25 cellular contexts compared by ENCODE assay signal in the genomic region with DNA sequence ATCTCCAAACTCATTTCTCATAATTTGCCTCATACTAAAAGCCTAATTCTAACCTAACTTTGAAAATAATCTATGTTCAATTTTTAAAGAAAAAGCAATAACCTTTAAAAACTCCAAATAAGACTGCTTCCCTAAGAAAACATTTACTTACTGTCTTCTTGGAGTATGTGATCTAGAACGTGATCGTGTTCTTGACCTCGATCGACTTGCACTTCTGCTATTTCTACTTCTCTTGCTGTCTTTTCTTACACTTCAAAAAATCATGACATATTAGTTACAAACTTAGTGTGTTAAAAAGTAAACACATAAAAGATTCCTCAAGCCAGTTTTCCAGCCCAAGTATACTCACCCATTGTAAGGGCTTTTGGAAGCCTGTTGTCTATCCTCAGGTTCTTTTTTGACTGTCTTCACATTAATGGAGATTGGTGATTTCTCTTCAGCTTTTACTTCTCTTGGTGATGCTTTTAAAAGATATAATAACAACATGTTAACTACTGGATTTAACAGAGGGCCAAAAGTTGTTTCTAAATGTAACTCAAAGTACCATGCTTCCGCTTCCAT. TPM values are rescaled to one million over a fixed set of nuclear protein-coding genes. Genes with fewer than 3 reads are reported as not detected.
A peak's percentile ranks its signal among the peaks of the same experiment; 100 is the strongest.
DNase-seq lines count a peak whose midpoint lies in the region; ATAC-seq and TF ChIP-seq lines count a peak whose summit lies in the region.
"Had no signal": no experiment of that assay in that cellular context is flagged by ENCODE, and none has a peak within 500 bp of the region (broad histone marks: within the 10 kb centered on the region; RNA-seq: fewer than 3 reads in every experiment).

No MANE protein-coding gene starts in this region.

- intact Hi-C loops in Calu3 (cut with micrococcal nuclease; ENCODE audit: unreplicated experiment), result no loop called here

- no peak for ATAC-seq in activated CD8-positive, alpha-beta memory T cell treated with anti-CD3 and anti-CD28 coated beads, Interleukin-2, amount 10 ng/mL, durations not matched to agents 7 days and 5 days
- no peak for ATAC-seq in activated CD8-positive, alpha-beta T cell treated with anti-CD3 and anti-CD28 coated beads, Interleukin-2, amount 10 ng/mL, durations not matched to agents 7 days and 5 days
- ATAC-seq in GM19351 (IDR thresholded peaks at IDR 0.05; ENCODE audit: unreplicated experiment), result no peak
- ATAC-seq: left cardiac atrium, SK-N-SH treated with all-trans-retinoic acid at 6 μM for 48 hours had no signal

- H3K27ac ChIP-seq in RWPE1, result no peak overlapping the region
- H3K27ac ChIP-seq: brain microvascular endothelial cell, esophagus muscularis mucosa, testis, uterus had no signal

- POLR2A ChIA-PET in activated CD8-positive, alpha-beta T cell treated with anti-CD3 and anti-CD28 coated beads, Interleukin-2, amount 10 ng/mL, durations not matched to agents 7 days and 5 days (lab: Charles Lee), result interaction anchor here (0.7 to 6.1 kb wide), 3 partner anchors 8 to 26 kb away, joined by 3 to 44 read pairs (median 6); a partner anchor contains a TSS
- POLR2A ChIA-PET in RWPE1 (lab: Yijun Ruan, JAX; ENCODE audit: low non-redundant PET), result no interaction called here

- no peaks in the 10 kb centered on the region for H3K9me3 Mint-ChIP-seq in activated CD8-positive, alpha-beta memory T cell treated with anti-CD3 and anti-CD28 coated beads, Interleukin-2, amount 10 ng/mL, durations not matched to agents 7 days and 5 days (ENCODE audit: low read depth)
- H3K9me3 Mint-ChIP-seq in Calu3 (ENCODE audit: low read depth, unreplicated experiment) (no peaks in the 10 kb centered on the region), immature natural killer cell (no peaks in the 10 kb centered on the region)
- no peaks in the 10 kb centered on the region for H3K9me3 Mint-ChIP-seq in activated CD8-positive, alpha-beta T cell treated with anti-CD3 and anti-CD28 coated beads, Interleukin-2, amount 10 ng/mL, durations not matched to agents 7 days and 5 days (ENCODE audit: insufficient read depth)

- CTCF ChIA-PET in activated CD8-positive, alpha-beta memory T cell treated with anti-CD3 and anti-CD28 coated beads, Interleukin-2, amount 10 ng/mL, durations not matched to agents 7 days and 5 days (lab: Charles Lee), result interaction anchor here (1.1 to 6.5 kb wide), 2 partner anchors 10 to 12 kb away, joined by 3 to 51 read pairs; no protein-coding TSS in a partner anchor
- CTCF ChIA-PET in Calu3 (lab: Charles Lee) (no interaction called here), RWPE1 (lab: Yijun Ruan, JAX) (interaction anchor here (0.6 to 1.7 kb wide), 3 partner anchors 12 to 199 kb away, joined by 4 to 5 read pairs (median 5); no protein-coding TSS in a partner anchor)
- CTCF ChIA-PET in activated CD8-positive, alpha-beta T cell treated with anti-CD3 and anti-CD28 coated beads, Interleukin-2, amount 10 ng/mL, durations not matched to agents 7 days and 5 days (lab: Charles Lee), result interaction anchor here (1.4 to 6.8 kb wide), 3 partner anchors 12 to 90 kb away, joined by 3 to 57 read pairs (median 4); no protein-coding TSS in a partner anchor

- H3K4me1 Mint-ChIP-seq in activated CD8-positive, alpha-beta memory T cell treated with anti-CD3 and anti-CD28 coated beads, Interleukin-2, amount 10 ng/mL, durations not matched to agents 7 days and 5 days, result peaks cover 55% of the 10 kb centered on the region
- peaks cover 38% of the 10 kb centered on the region for H3K4me1 Mint-ChIP-seq in Calu3 (ENCODE audit: low read depth, unreplicated experiment)
- peaks cover 48% of the 10 kb centered on the region for H3K4me1 Mint-ChIP-seq in activated CD8-positive, alpha-beta T cell treated with anti-CD3 and anti-CD28 coated beads, Interleukin-2, amount 10 ng/mL, durations not matched to agents 7 days and 5 days (ENCODE audit: low read depth)
- H3K4me1 Mint-ChIP-seq in immature natural killer cell, result peaks cover 13 to 29% of the 10 kb centered on the region in 2 donors

- BruUV-seq in Calu3 (replicated peaks; lab: Mats Ljungman, UMichigan), result no TSS peak

- no peak overlapping the region for H3K4me3 Mint-ChIP-seq in activated CD8-positive, alpha-beta memory T cell treated with anti-CD3 and anti-CD28 coated beads, Interleukin-2, amount 10 ng/mL, durations not matched to agents 7 days and 5 days
- H3K4me3 Mint-ChIP-seq in Calu3 (ENCODE audit: low read depth, unreplicated experiment) (no peak overlapping the region), immature natural killer cell (no peak overlapping the region)
- no peak overlapping the region for H3K4me3 Mint-ChIP-seq in activated CD8-positive, alpha-beta T cell treated with anti-CD3 and anti-CD28 coated beads, Interleukin-2, amount 10 ng/mL, durations not matched to agents 7 days and 5 days

- H3K36me3 Mint-ChIP-seq in activated CD8-positive, alpha-beta memory T cell treated with anti-CD3 and anti-CD28 coated beads, Interleukin-2, amount 10 ng/mL, durations not matched to agents 7 days and 5 days, result peaks cover 83% of the 10 kb centered on the region
- H3K36me3 Mint-ChIP-seq in Calu3 (ENCODE audit: insufficient read depth, unreplicated experiment), result peaks cover 100% of the 10 kb centered on the region
- peaks cover 87% of the 10 kb centered on the region for H3K36me3 Mint-ChIP-seq in activated CD8-positive, alpha-beta T cell treated with anti-CD3 and anti-CD28 coated beads, Interleukin-2, amount 10 ng/mL, durations not matched to agents 7 days and 5 days (ENCODE audit: low read depth)
- peaks cover 41 to 66% (median 47%) of the 10 kb centered on the region in 3 donors for H3K36me3 Mint-ChIP-seq in immature natural killer cell

- DNase-seq in activated CD8-positive, alpha-beta memory T cell treated with anti-CD3 and anti-CD28 coated beads, Interleukin-2, amount 10 ng/mL, durations not matched to agents 7 days and 5 days, result no peak
- DNase-seq in activated CD8-positive, alpha-beta memory T cell treated with anti-CD3 and anti-CD28 coated beads, Interleukin-2, amount 50 U/mL, for 4 hours, result no peak
- DNase-seq in Calu3, result no peak
- DNase-seq in activated CD8-positive, alpha-beta T cell treated with anti-CD3 and anti-CD28 coated beads, Interleukin-2, amount 10 ng/mL, durations not matched to agents 7 days and 5 days, result no peak
- no peak for DNase-seq in immature natural killer cell
- DNase-seq in RWPE1 (ENCODE audit: low spot score), result no peak
- DNase-seq in activated CD4-positive, CD25-positive, alpha-beta regulatory T cell (lab: John Stamatoyannopoulos, UW), result no peak
- DNase-seq: activated CD8-positive, alpha-beta memory T cell treated with anti-CD3 and anti-CD28 coated beads for 24 hours; brain microvascular endothelial cell; Caco-2; effector memory CD4-positive, alpha-beta T cell; foreskin melanocyte; IMR-90; left cardiac atrium; NCI-H2029 treated with DMSO at 0.1 percent for 48 hours; NCI-H2227 treated with DMSO at 0.1 percent for 48 hours; NCI-H748 treated with DMSO at 0.1 percent for 48 hours; nucleus accumbens; small intestine; T-helper 9 cell; testis; uterus had no signal

- H3K27me3 Mint-ChIP-seq in activated CD8-positive, alpha-beta memory T cell treated with anti-CD3 and anti-CD28 coated beads, Interleukin-2, amount 10 ng/mL, durations not matched to agents 7 days and 5 days, result no peaks in the 10 kb centered on the region
- H3K27me3 Mint-ChIP-seq in Calu3 (ENCODE audit: unreplicated experiment) (no peaks in the 10 kb centered on the region), immature natural killer cell (ENCODE audit: low read depth in 3 of 3) (peaks cover 4 to 23% (median 12%) of the 10 kb centered on the region in 3 donors)
- H3K27me3 Mint-ChIP-seq in activated CD8-positive, alpha-beta T cell treated with anti-CD3 and anti-CD28 coated beads, Interleukin-2, amount 10 ng/mL, durations not matched to agents 7 days and 5 days (ENCODE audit: low read depth), result no peaks in the 10 kb centered on the region

- peak overlapping the region; percentile 4 for H3K27ac Mint-ChIP-seq in activated CD8-positive, alpha-beta memory T cell treated with anti-CD3 and anti-CD28 coated beads, Interleukin-2, amount 10 ng/mL, durations not matched to agents 7 days and 5 days
- peak overlapping the region; percentile 20 for H3K27ac Mint-ChIP-seq in Calu3 (ENCODE audit: unreplicated experiment)
- H3K27ac Mint-ChIP-seq in activated CD8-positive, alpha-beta T cell treated with anti-CD3 and anti-CD28 coated beads, Interleukin-2, amount 10 ng/mL, durations not matched to agents 7 days and 5 days, result peak overlapping the region; percentile 4
- H3K27ac Mint-ChIP-seq in immature natural killer cell, result peak overlapping the region in 5 of 6 donors; percentile 2 to 43 (median 37)

- TF ChIP-seq CTCF in Calu3 (IDR thresholded peaks at IDR 0.05; ENCODE audit: unreplicated experiment) (no peak), RWPE1 (conservative IDR thresholded peaks at IDR 0.05; ENCODE audit: low read depth) (no peak)

RNA-seq across cellular contexts. Expression of a gene that starts 10.7 kb away (rescaled TPM):
- 100 to 1,000 TPM; 166 to 254 TPM for total RNA-seq in activated CD8-positive, alpha-beta memory T cell treated with anti-CD3 and anti-CD28 coated beads, Interleukin-2, amount 10 ng/mL, durations not matched to agents 7 days and 5 days
- 291 and 303 TPM in 2 replicates for total RNA-seq in Calu3 (2022)
- total RNA-seq in activated CD8-positive, alpha-beta T cell treated with anti-CD3 and anti-CD28 coated beads, Interleukin-2, amount 10 ng/mL, durations not matched to agents 7 days and 5 days, result 100 to 1,000 TPM; 257 TPM
- polyA plus RNA-seq in immature natural killer cell, result 10 to 100 TPM; 35.3 to 87.6 (median 44.2) TPM
